In the genomic region with DNA sequence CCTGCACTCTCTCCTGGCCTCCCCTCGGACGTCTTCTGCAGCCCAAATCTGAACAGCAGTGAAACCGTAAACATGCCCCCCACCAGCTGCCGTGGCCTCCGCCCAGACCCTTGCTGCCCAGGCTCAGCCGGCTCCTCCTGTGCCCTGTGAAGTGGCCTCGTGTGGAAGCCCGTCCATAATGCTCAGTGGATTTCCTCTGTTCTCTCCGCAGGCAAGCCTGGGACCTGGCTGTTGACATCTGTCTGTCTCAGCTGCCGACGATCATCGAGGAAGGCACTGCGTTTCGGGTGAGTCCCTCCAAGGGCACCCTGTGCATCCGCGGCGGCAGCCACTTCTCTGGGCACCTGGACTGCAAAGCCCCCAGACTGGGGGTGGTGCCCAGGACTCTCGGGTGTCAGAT, we compare ENCODE assay signal across 18 cellular contexts.
DNase-seq lines count a peak whose midpoint lies in the region; ATAC-seq and TF ChIP-seq lines count a peak whose summit lies in the region.
"Had no signal": no experiment of that assay in that cellular context is flagged by ENCODE, and none has a peak within 500 bp of the region (broad histone marks: within the 10 kb centered on the region; RNA-seq: fewer than 3 reads in every experiment).

No MANE protein-coding gene starts in this region.

- no peaks in the 10 kb centered on the region for H3K9me3 ChIP-seq in spleen
- H3K9me3 ChIP-seq: BE2C, SJCRH30 had no signal

- 92 to 95% (median 95%) methylated on average over 18 of the region's 18 CpGs for WGBS in spleen, 5 donors

- H3K27ac ChIP-seq in spleen, result no peak overlapping the region
- H3K27ac ChIP-seq: SJCRH30 had no signal

- no peak for DNase-seq in activated CD8-positive, alpha-beta memory T cell treated with anti-CD3 and anti-CD28 coated beads, Interleukin-2, amount 10 ng/mL, durations not matched to agents 7 days and 5 days
- no peak for DNase-seq in activated CD8-positive, alpha-beta memory T cell treated with anti-CD3 and anti-CD28 coated beads for 24 hours
- DNase-seq in NCI-H524 treated with DMSO at 0.1 percent for 48 hours (lab: John Stamatoyannopoulos, UW), result peak; percentile 71
- peak; percentile 64 for DNase-seq in chondrocyte (ENCODE audit: low spot score)
- peak; percentile 66 for DNase-seq in spleen
- no peak for DNase-seq in inferior parietal cortex (ENCODE audit: extremely low spot score)
- DNase-seq: 8988T; BE2C; CD8-positive, alpha-beta T cell; KBM-7; NCI-H1436 treated with DMSO at 0.1 percent for 48 hours; NCI-H526 treated with DMSO at 0.1 percent for 48 hours; OCI-M1; RPMI8226; SJCRH30 had no signal

- TF ChIP-seq POLR2A in spleen (IDR thresholded peaks at IDR 0.05), result no peak

- H3K27ac Mint-ChIP-seq in activated CD8-positive, alpha-beta memory T cell treated with anti-CD3 and anti-CD28 coated beads, Interleukin-2, amount 10 ng/mL, durations not matched to agents 7 days and 5 days, result peak overlapping the region; percentile 31
- no peak overlapping the region for H3K27ac Mint-ChIP-seq in chondrocyte (ENCODE audit: unreplicated experiment)

- H3K36me3 ChIP-seq in spleen, result peaks cover 0 to 29% (median 5%) of the 10 kb centered on the region in 6 donors
- H3K36me3 ChIP-seq: BE2C had no signal

- peaks cover 28% of the 10 kb centered on the region for H3K4me1 Mint-ChIP-seq in activated CD8-positive, alpha-beta memory T cell treated with anti-CD3 and anti-CD28 coated beads, Interleukin-2, amount 10 ng/mL, durations not matched to agents 7 days and 5 days
- peaks cover 13% of the 10 kb centered on the region for H3K4me1 Mint-ChIP-seq in chondrocyte (ENCODE audit: low read depth)

- TF ChIP-seq CTCF in chondrocyte (IDR thresholded peaks at IDR 0.05) (no peak), spleen (IDR thresholded peaks at IDR 0.05 in 8 of 11, conservative IDR thresholded peaks at IDR 0.05 in 3 of 11) (no peak)

- no peak overlapping the region for H3K4me3 ChIP-seq in spleen
- H3K4me3 ChIP-seq: SJCRH30 had no signal

- H3K4me3 Mint-ChIP-seq in activated CD8-positive, alpha-beta memory T cell treated with anti-CD3 and anti-CD28 coated beads, Interleukin-2, amount 10 ng/mL, durations not matched to agents 7 days and 5 days, result no peak overlapping the region
- no peak overlapping the region for H3K4me3 Mint-ChIP-seq in chondrocyte (ENCODE audit: unreplicated experiment)
- H3K4me3 Mint-ChIP-seq: CD8-positive, alpha-beta T cell had no signal

- ATAC-seq in activated CD8-positive, alpha-beta memory T cell treated with anti-CD3 and anti-CD28 coated beads, Interleukin-2, amount 10 ng/mL, durations not matched to agents 7 days and 5 days, result no peak
- ATAC-seq in HG03442 (IDR thresholded peaks at IDR 0.05; ENCODE audit: unreplicated experiment), result no peak
- no peak for ATAC-seq in HG03025 (IDR thresholded peaks at IDR 0.05; ENCODE audit: low FRiP score, unreplicated experiment)
- ATAC-seq: CD8-positive, alpha-beta T cell; HCT116 had no signal

- no peaks in the 10 kb centered on the region for H3K27me3 ChIP-seq in spleen (replicated peaks in 1 of 7)
- H3K27me3 ChIP-seq: BE2C, SJCRH30 had no signal

- peaks cover 1 to 24% (median 12%) of the 10 kb centered on the region in 6 donors for H3K4me1 ChIP-seq in spleen

- intact Hi-C loops in spleen (cut with DNase I; ENCODE audit: low total_unique reads), result no loop called here

- no peaks in the 10 kb centered on the region for H3K27me3 Mint-ChIP-seq in activated CD8-positive, alpha-beta memory T cell treated with anti-CD3 and anti-CD28 coated beads, Interleukin-2, amount 10 ng/mL, durations not matched to agents 7 days and 5 days
- H3K27me3 Mint-ChIP-seq in chondrocyte (ENCODE audit: low read depth), result no peaks in the 10 kb centered on the region

- CTCF ChIA-PET in activated CD8-positive, alpha-beta memory T cell treated with anti-CD3 and anti-CD28 coated beads, Interleukin-2, amount 10 ng/mL, durations not matched to agents 7 days and 5 days (lab: Charles Lee), result no interaction called here

- H3K9me3 Mint-ChIP-seq in activated CD8-positive, alpha-beta memory T cell treated with anti-CD3 and anti-CD28 coated beads, Interleukin-2, amount 10 ng/mL, durations not matched to agents 7 days and 5 days (ENCODE audit: low read depth), result no peaks in the 10 kb centered on the region
- H3K9me3 Mint-ChIP-seq in chondrocyte (ENCODE audit: low read depth), result no peaks in the 10 kb centered on the region
- H3K9me3 Mint-ChIP-seq: CD8-positive, alpha-beta T cell had no signal

- H3K36me3 Mint-ChIP-seq in activated CD8-positive, alpha-beta memory T cell treated with anti-CD3 and anti-CD28 coated beads, Interleukin-2, amount 10 ng/mL, durations not matched to agents 7 days and 5 days, result peaks cover 17% of the 10 kb centered on the region
- peaks cover 4% of the 10 kb centered on the region for H3K36me3 Mint-ChIP-seq in chondrocyte (ENCODE audit: low read depth)

Comparison
In these comparisons a context has a peak if more than half of its experiments do, and no peak if none do; other contexts are left out.
1. DNase-seq: peak in NCI-H524 treated with DMSO at 0.1 percent for 48 hours (single experiment), chondrocyte (single experiment) and spleen (single experiment); none in activated CD8-positive, alpha-beta memory T cell treated with anti-CD3 and anti-CD28 coated beads, Interleukin-2, amount 10 ng/mL, durations not matched to agents 7 days and 5 days (single experiment), activated CD8-positive, alpha-beta memory T cell treated with anti-CD3 and anti-CD28 coated beads for 24 hours (single experiment) and inferior parietal cortex (single experiment).